ENCODE assay signal across 7 cellular contexts in the genomic region with DNA sequence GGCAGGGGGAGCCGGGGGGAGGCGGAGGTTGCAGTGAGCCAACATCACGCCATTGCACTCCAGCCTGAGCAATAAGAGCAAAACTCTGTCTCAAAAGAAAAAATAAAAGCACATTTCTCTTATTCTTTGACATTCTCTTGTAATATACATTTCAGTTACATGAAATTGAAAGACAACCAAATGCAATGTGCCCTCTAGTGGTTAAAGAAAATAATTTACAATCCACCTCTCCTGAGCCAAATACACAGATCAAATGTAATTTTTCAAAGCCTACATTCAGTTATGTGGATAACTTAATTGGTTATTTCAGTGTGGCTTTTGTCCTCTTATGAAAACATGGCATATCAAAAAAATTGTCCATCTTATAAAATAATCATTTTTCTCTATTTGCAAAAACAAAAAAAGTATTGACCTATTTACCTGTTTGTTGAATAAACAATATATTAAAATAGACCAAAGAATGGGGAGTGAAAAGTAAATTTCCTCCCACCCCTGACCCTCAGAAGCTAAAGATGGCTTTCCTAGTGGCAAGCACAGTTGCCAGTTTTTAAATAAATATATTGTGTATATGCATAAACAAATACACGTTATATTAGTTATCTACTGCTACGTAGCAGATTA. TPM values are rescaled to one million over a fixed set of nuclear protein-coding genes. Genes with fewer than 3 reads are reported as not detected.
DNase-seq lines count a peak whose midpoint lies in the region; ATAC-seq and TF ChIP-seq lines count a peak whose summit lies in the region.

No MANE protein-coding gene starts in this region.

- H3K4me1 Mint-ChIP-seq in endothelial cell (ENCODE audit: unreplicated experiment), result no peaks in the 10 kb centered on the region
- peaks cover 18% of the 10 kb centered on the region for H3K4me1 Mint-ChIP-seq in nephron progenitor cell

- no peak overlapping the region for H3K4me3 ChIP-seq in Peyer's patch

- H3K9me3 Mint-ChIP-seq in endothelial cell (ENCODE audit: unreplicated experiment) (no peaks in the 10 kb centered on the region), nephron progenitor cell (no peaks in the 10 kb centered on the region)

- H3K27me3 Mint-ChIP-seq in endothelial cell (ENCODE audit: unreplicated experiment) (peaks cover 1% of the 10 kb centered on the region), nephron progenitor cell (ENCODE audit: low read depth, poor library complexity) (no peaks in the 10 kb centered on the region)

- no peaks in the 10 kb centered on the region for H3K36me3 Mint-ChIP-seq in endothelial cell (ENCODE audit: low read depth, unreplicated experiment)
- no peaks in the 10 kb centered on the region for H3K36me3 Mint-ChIP-seq in nephron progenitor cell (ENCODE audit: low read depth)

- no peak overlapping the region for H3K27ac Mint-ChIP-seq in endothelial cell (ENCODE audit: unreplicated experiment)
- no peak overlapping the region for H3K27ac Mint-ChIP-seq in nephron progenitor cell

- H3K4me3 Mint-ChIP-seq in endothelial cell (ENCODE audit: unreplicated experiment), result no peak overlapping the region
- H3K4me3 Mint-ChIP-seq in nephron progenitor cell, result no peak overlapping the region

- H3K4me1 ChIP-seq in Peyer's patch, result no peaks in the 10 kb centered on the region

- H3K27me3 ChIP-seq in Peyer's patch, result no peaks in the 10 kb centered on the region

- no peak for TF ChIP-seq POLR2A in Peyer's patch (IDR thresholded peaks at IDR 0.05)

- DNase-seq in GM04504 (ENCODE audit: low read depth) (peak; percentile 10), Peyer's patch (no peak), endothelial cell (ENCODE audit: low spot score) (no peak), nephron progenitor cell (no peak), substantia nigra (lab: John Stamatoyannopoulos, UW) (no peak)

- no peaks in the 10 kb centered on the region for H3K36me3 ChIP-seq in Peyer's patch

- no peaks in the 10 kb centered on the region for H3K9me3 ChIP-seq in Peyer's patch

- TF ChIP-seq CTCF in Peyer's patch (IDR thresholded peaks at IDR 0.05) (peak; percentile 30 to 77 (median 69)), endothelial cell (IDR thresholded peaks at IDR 0.05; ENCODE audit: unreplicated experiment) (peak; percentile 84), nephron progenitor cell (IDR thresholded peaks at IDR 0.05) (peak; percentile 72)

- peak; percentile 62 for ATAC-seq in HG03521 (IDR thresholded peaks at IDR 0.05; ENCODE audit: unreplicated experiment)
- ATAC-seq in GM21526 (IDR thresholded peaks at IDR 0.05; ENCODE audit: low FRiP score, unreplicated experiment), result no peak

- H3K27ac ChIP-seq in Peyer's patch, result no peak overlapping the region
- H3K27ac ChIP-seq in substantia nigra (ENCODE audit: low read depth, low read length, poor library complexity, severe bottlenecking), result no peak overlapping the region

RNA-seq across cellular contexts. Expression of a gene that starts 14.2 kb away (rescaled TPM):
- total RNA-seq in Peyer's patch (100 to 1,000 TPM in 1 of 4 donors, 10 to 100 TPM in 3; 67.4 to 138 (median 78.8) TPM), endothelial cell (ENCODE audit: unreplicated experiment) (86.1 TPM)

RNA-seq across cellular contexts. Expression of a gene that starts 23.7 kb away (rescaled TPM):
- total RNA-seq in Peyer's patch, result not detected
- not detected for total RNA-seq in endothelial cell (ENCODE audit: unreplicated experiment)
